In the genomic region with DNA sequence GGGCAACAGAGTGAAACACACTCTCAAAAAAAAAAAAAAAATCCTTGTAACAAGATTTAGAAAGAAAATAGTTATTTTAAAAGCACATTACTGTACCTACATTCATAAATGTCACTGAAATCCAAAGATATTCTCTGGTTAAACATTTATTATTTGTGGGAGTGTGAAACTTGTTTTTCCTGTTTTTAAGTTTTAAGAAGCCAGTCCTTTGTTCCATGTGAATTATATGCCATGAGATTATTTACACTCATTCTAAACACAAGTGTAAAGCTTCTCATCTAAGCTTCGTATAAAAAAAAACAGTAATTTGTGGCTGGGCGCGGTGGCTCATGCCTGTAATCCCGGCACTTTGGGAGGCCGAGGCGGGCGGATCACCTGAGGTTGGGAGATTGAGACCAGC, we compare ENCODE assay signal across 24 cellular contexts.
"Had no signal": no experiment of that assay in that cellular context is flagged by ENCODE, and none has a peak within 500 bp of the region (broad histone marks: within the 10 kb centered on the region; RNA-seq: fewer than 3 reads in every experiment).

No MANE protein-coding gene starts in this region.

- ATAC-seq: activated T-cell treated with anti-CD3 and anti-CD28 coated beads, Interleukin-2, amount 50 U/mL, for 4 hours; heart left ventricle; lower lobe of right lung; naive thymus-derived CD4-positive, alpha-beta T cell; T-cell had no signal

- H3K27ac Mint-ChIP-seq: activated naive CD4-positive, alpha-beta T cell treated with anti-CD3 and anti-CD28 coated beads for 36 hours; T-helper 2 cell treated with Interferon-gamma antibody and Interleukin-4, amounts not matched to agents 5 μg/mL and 100 μg/mL, for 36 hours had no signal

- H3K4me3 ChIP-seq: coronary artery, heart left ventricle, lower lobe of right lung, sigmoid colon, vagina had no signal

- H3K9me3 ChIP-seq: heart left ventricle, lower lobe of right lung, sigmoid colon, vagina had no signal

- FAIRE-seq: bronchial epithelial cell, keratinocyte had no signal

- DNase-seq: activated CD4-positive, alpha-beta T cell treated with anti-CD3 and anti-CD28 coated beads for 1 hour; activated CD8-positive, alpha-beta memory T cell treated with anti-CD3 and anti-CD28 coated beads for 24 hours; activated CD8-positive, alpha-beta memory T cell treated with anti-CD3 and anti-CD28 coated beads, Interleukin-2, amount 50 U/mL, for 4 hours; activated naive CD4-positive, alpha-beta T cell treated with anti-CD3 and anti-CD28 coated beads for 36 hours; activated naive CD8-positive, alpha-beta T cell treated with anti-CD3 and anti-CD28 coated beads, Interleukin-2, amount 10 ng/mL, durations not matched to agents 7 days and 5 days; activated T-cell treated with anti-CD3 and anti-CD28 coated beads, Interleukin-2, amount 50 U/mL, for 4 hours; amniotic stem cell; heart left ventricle; lower lobe of right lung; mesendoderm; naive thymus-derived CD4-positive, alpha-beta T cell; occipital lobe; retina; sigmoid colon; stimulated activated CD4-positive, alpha-beta T cell treated with anti-CD3 and anti-CD28 coated beads, Interleukin-2, amount 100 ng/mL, for 48 hours; stimulated activated CD8-positive, alpha-beta memory T cell treated with anti-CD3 and anti-CD28 coated beads, Interleukin-4, amount 100 ng/mL, for 48 hours; stimulated activated naive CD4-positive, alpha-beta T cell; T-cell had no signal

- H3K27me3 ChIP-seq: heart left ventricle, sigmoid colon, vagina had no signal

- H3K4me1 ChIP-seq: lower lobe of right lung, vagina had no signal

- H3K4me3 Mint-ChIP-seq: activated naive CD4-positive, alpha-beta T cell treated with anti-CD3 and anti-CD28 coated beads for 36 hours; activated T-cell treated with anti-CD3 and anti-CD28 coated beads, Interleukin-2, amount 50 U/mL, for 4 hours; neural crest cell; T-cell; T-helper 2 cell treated with Interferon-gamma antibody and Interleukin-4, amounts not matched to agents 5 μg/mL and 100 μg/mL, for 36 hours had no signal

- H3K9me3 Mint-ChIP-seq: activated naive CD4-positive, alpha-beta T cell treated with anti-CD3 and anti-CD28 coated beads for 36 hours; activated naive CD8-positive, alpha-beta T cell treated with anti-CD3 and anti-CD28 coated beads, Interleukin-2, amount 10 ng/mL, durations not matched to agents 7 days and 5 days; activated T-cell treated with anti-CD3 and anti-CD28 coated beads, Interleukin-2, amount 50 U/mL, for 4 hours; naive thymus-derived CD4-positive, alpha-beta T cell; neural crest cell; T-cell; T-helper 2 cell treated with Interferon-gamma antibody and Interleukin-4, amounts not matched to agents 5 μg/mL and 100 μg/mL, for 36 hours had no signal

- H3K27ac ChIP-seq: coronary artery, heart left ventricle, lower lobe of right lung, sigmoid colon, vagina had no signal

- H3K27me3 Mint-ChIP-seq: activated naive CD8-positive, alpha-beta T cell treated with anti-CD3 and anti-CD28 coated beads, Interleukin-2, amount 10 ng/mL, durations not matched to agents 7 days and 5 days; T-cell had no signal

- H3K36me3 ChIP-seq: lower lobe of right lung, sigmoid colon, vagina had no signal

- H3K4me1 Mint-ChIP-seq: neural crest cell had no signal
